In genomic region chr17:41475421-41475820, GRCh38 we compare ENCODE assay signal across 37 cellular contexts. TPM values are rescaled to one million over a fixed set of nuclear protein-coding genes. Genes with fewer than 3 reads are reported as not detected.
"Had no signal": no experiment of that assay in that cellular context is flagged by ENCODE, and none has a peak within 500 bp of the region (broad histone marks: within the 10 kb centered on the region; RNA-seq: fewer than 3 reads in every experiment).

No MANE protein-coding gene starts in this region.

- H3K4me3 ChIP-seq: adrenal gland, body of pancreas, breast epithelium had no signal

- DNase-seq: activated B cell treated with CpG ODN at 0.5 μM for 24 hours; activated CD4-positive, alpha-beta memory T cell treated with anti-CD3 and anti-CD28 coated beads for 36 hours; activated CD4-positive, alpha-beta T cell treated with anti-CD3 and anti-CD28 coated beads for 36 hours; activated CD4-positive, alpha-beta T cell treated with anti-CD3 and anti-CD28 coated beads, Interleukin-2, amount 10 ng/mL, durations not matched to agents 24 days and 14 days; activated CD4-positive, alpha-beta T cell treated with anti-CD3 and anti-CD28 coated beads, Interleukin-2, amount 50 U/mL, for 1 hour; activated CD4-positive, alpha-beta T cell treated with anti-CD3 and anti-CD28 coated beads, Interleukin-2, amount 50 U/mL, for 4 hours; activated CD4-positive, CD25-positive, alpha-beta regulatory T cell treated with anti-CD3 and anti-CD28 coated beads, Interleukin-2, amount 50 U/mL, for 72 hours; activated CD8-positive, alpha-beta memory T cell treated with anti-CD3 and anti-CD28 coated beads, Interleukin-2, amount 50 U/mL, for 4 hours; activated CD8-positive, alpha-beta T cell treated with anti-CD3 and anti-CD28 coated beads for 36 hours; activated effector memory CD4-positive, alpha-beta T cell treated with anti-CD3 and anti-CD28 coated beads, Interleukin-2, amount 50 U/mL, for 16 hours; activated gamma-delta T cell treated with Interleukin-2 at 50 U/mL for 16 hours; activated naive CD4-positive, alpha-beta T cell; activated naive CD4-positive, alpha-beta T cell treated with anti-CD3 and anti-CD28 coated beads for 36 hours; activated naive CD4-positive, alpha-beta T cell treated with anti-CD3 and anti-CD28 coated beads, Interleukin-2, amount 50 U/mL, for 16 hours; activated naive CD8-positive, alpha-beta T cell treated with anti-CD3 and anti-CD28 coated beads for 36 hours; activated T-cell treated with anti-CD3 and anti-CD28 coated beads for 4 hours; activated T-cell treated with anti-CD3 and anti-CD28 coated beads, Interleukin-2, amount 50 U/mL, for 1 hour; activated T-cell treated with anti-CD3 and anti-CD28 coated beads, Interleukin-2, amount 50 U/mL, for 4 hours; activated T-cell treated with anti-CD3 and anti-CD28 coated beads, Interleukin-2, amount 50 U/mL, for 72 hours; adrenal gland; amniotic stem cell; aorta; body of pancreas; brain microvascular endothelial cell; central memory CD4-positive, alpha-beta T cell; SW 1271; T-helper 1 cell; T-helper 2 cell; T-helper 9 cell had no signal

- H3K27me3 ChIP-seq: adrenal gland, body of pancreas, brain microvascular endothelial cell, breast epithelium had no signal

- H3K4me1 ChIP-seq: adrenal gland, body of pancreas, breast epithelium had no signal

- H3K36me3 ChIP-seq: adrenal gland, brain microvascular endothelial cell, breast epithelium had no signal

- ATAC-seq: activated CD4-positive, alpha-beta T cell treated with anti-CD3 and anti-CD28 coated beads for 36 hours; activated CD8-positive, alpha-beta T cell treated with anti-CD3 and anti-CD28 coated beads for 36 hours; activated naive CD4-positive, alpha-beta T cell treated with anti-CD3 and anti-CD28 coated beads, Interleukin-2, amount 50 U/mL, for 72 hours; activated T-cell treated with anti-CD3 and anti-CD28 coated beads, Interleukin-2, amount 50 U/mL, for 4 hours; activated T-cell treated with anti-CD3 and anti-CD28 coated beads, Interleukin-2, amount 50 U/mL, for 72 hours; activated T-helper 17 cell treated with anti-CD3 and anti-CD28 coated beads, Interleukin-2, amount 50 U/mL, for 72 hours; body of pancreas had no signal

- H3K27ac ChIP-seq: adrenal gland, body of pancreas, brain microvascular endothelial cell, breast epithelium, VCaP had no signal

- H3K9me3 ChIP-seq: adrenal gland, body of pancreas had no signal

RNA-seq across cellular contexts. Expression of gene KRT35, which starts 5.5 kb away (rescaled TPM):
- total RNA-seq: activated B cell treated with CpG ODN at 0.5 μM for 24 hours; activated CD4-positive, alpha-beta memory T cell treated with anti-CD3 and anti-CD28 coated beads for 36 hours; activated CD4-positive, alpha-beta T cell treated with anti-CD3 and anti-CD28 coated beads for 36 hours; activated CD4-positive, alpha-beta T cell treated with anti-CD3 and anti-CD28 coated beads, Interleukin-2, amount 10 ng/mL, durations not matched to agents 24 days and 14 days; activated CD8-positive, alpha-beta memory T cell treated with anti-CD3 and anti-CD28 coated beads for 36 hours; activated CD8-positive, alpha-beta T cell treated with anti-CD3 and anti-CD28 coated beads for 36 hours; activated naive CD4-positive, alpha-beta T cell treated with anti-CD3 and anti-CD28 coated beads for 36 hours; activated naive CD4-positive, alpha-beta T cell treated with anti-CD3 and anti-CD28 coated beads, Interleukin-2, amount 50 U/mL, for 72 hours; activated naive CD8-positive, alpha-beta T cell treated with anti-CD3 and anti-CD28 coated beads for 36 hours; activated T-cell treated with anti-CD3 and anti-CD28 coated beads, Interleukin-2, amount 50 U/mL, for 4 hours; activated T-cell treated with anti-CD3 and anti-CD28 coated beads, Interleukin-2, amount 50 U/mL, for 72 hours; activated T-helper 1 cell treated with anti-CD3 and anti-CD28 coated beads, Interleukin-12 subunit alpha, Interleukin-12 subunit beta, Interleukin-2, Interleukin-4 antibody, amounts not matched to agents 30 ng/mL and 10 ng/mL and 1 ng/mL, durations not matched to agents 14 hours and 24 hours and 36 hours; activated T-helper 17 cell treated with anti-CD3 and anti-CD28 coated beads, Interleukin-2, amount 50 U/mL, for 72 hours; adrenal gland; aorta; astrocyte; body of pancreas; breast epithelium; cardiac septum had no signal

RNA-seq across cellular contexts. Expression of gene KRT32, which starts 8.2 kb away (rescaled TPM):
- total RNA-seq: activated B cell treated with CpG ODN at 0.5 μM for 24 hours; activated CD4-positive, alpha-beta memory T cell treated with anti-CD3 and anti-CD28 coated beads for 36 hours; activated CD4-positive, alpha-beta T cell treated with anti-CD3 and anti-CD28 coated beads for 36 hours; activated CD4-positive, alpha-beta T cell treated with anti-CD3 and anti-CD28 coated beads, Interleukin-2, amount 10 ng/mL, durations not matched to agents 24 days and 14 days; activated CD8-positive, alpha-beta memory T cell treated with anti-CD3 and anti-CD28 coated beads for 36 hours; activated CD8-positive, alpha-beta T cell treated with anti-CD3 and anti-CD28 coated beads for 36 hours; activated naive CD4-positive, alpha-beta T cell treated with anti-CD3 and anti-CD28 coated beads for 36 hours; activated naive CD4-positive, alpha-beta T cell treated with anti-CD3 and anti-CD28 coated beads, Interleukin-2, amount 50 U/mL, for 72 hours; activated naive CD8-positive, alpha-beta T cell treated with anti-CD3 and anti-CD28 coated beads for 36 hours; activated T-cell treated with anti-CD3 and anti-CD28 coated beads, Interleukin-2, amount 50 U/mL, for 4 hours; activated T-cell treated with anti-CD3 and anti-CD28 coated beads, Interleukin-2, amount 50 U/mL, for 72 hours; activated T-helper 1 cell treated with anti-CD3 and anti-CD28 coated beads, Interleukin-12 subunit alpha, Interleukin-12 subunit beta, Interleukin-2, Interleukin-4 antibody, amounts not matched to agents 30 ng/mL and 10 ng/mL and 1 ng/mL, durations not matched to agents 14 hours and 24 hours and 36 hours; activated T-helper 17 cell treated with anti-CD3 and anti-CD28 coated beads, Interleukin-2, amount 50 U/mL, for 72 hours; adrenal gland; aorta; astrocyte; body of pancreas had no signal

RNA-seq across cellular contexts. Expression of gene KRT36, which starts 14.3 kb away (rescaled TPM):
- total RNA-seq: activated B cell treated with CpG ODN at 0.5 μM for 24 hours; activated CD4-positive, alpha-beta memory T cell treated with anti-CD3 and anti-CD28 coated beads for 36 hours; activated CD4-positive, alpha-beta T cell treated with anti-CD3 and anti-CD28 coated beads for 36 hours; activated CD4-positive, alpha-beta T cell treated with anti-CD3 and anti-CD28 coated beads, Interleukin-2, amount 10 ng/mL, durations not matched to agents 24 days and 14 days; activated CD8-positive, alpha-beta memory T cell treated with anti-CD3 and anti-CD28 coated beads for 36 hours; activated CD8-positive, alpha-beta T cell treated with anti-CD3 and anti-CD28 coated beads for 36 hours; activated naive CD4-positive, alpha-beta T cell treated with anti-CD3 and anti-CD28 coated beads for 36 hours; activated naive CD4-positive, alpha-beta T cell treated with anti-CD3 and anti-CD28 coated beads, Interleukin-2, amount 50 U/mL, for 72 hours; activated naive CD8-positive, alpha-beta T cell treated with anti-CD3 and anti-CD28 coated beads for 36 hours; activated T-cell treated with anti-CD3 and anti-CD28 coated beads, Interleukin-2, amount 50 U/mL, for 4 hours; activated T-cell treated with anti-CD3 and anti-CD28 coated beads, Interleukin-2, amount 50 U/mL, for 72 hours; activated T-helper 1 cell treated with anti-CD3 and anti-CD28 coated beads, Interleukin-12 subunit alpha, Interleukin-12 subunit beta, Interleukin-2, Interleukin-4 antibody, amounts not matched to agents 30 ng/mL and 10 ng/mL and 1 ng/mL, durations not matched to agents 14 hours and 24 hours and 36 hours; activated T-helper 17 cell treated with anti-CD3 and anti-CD28 coated beads, Interleukin-2, amount 50 U/mL, for 72 hours; aorta; astrocyte; body of pancreas; breast epithelium; cardiac septum had no signal

RNA-seq across cellular contexts. Expression of gene KRT13, which starts 30.0 kb away (rescaled TPM):
- total RNA-seq: activated B cell treated with CpG ODN at 0.5 μM for 24 hours; activated CD4-positive, alpha-beta memory T cell treated with anti-CD3 and anti-CD28 coated beads for 36 hours; activated CD4-positive, alpha-beta T cell treated with anti-CD3 and anti-CD28 coated beads for 36 hours; activated CD4-positive, alpha-beta T cell treated with anti-CD3 and anti-CD28 coated beads, Interleukin-2, amount 10 ng/mL, durations not matched to agents 24 days and 14 days; activated CD8-positive, alpha-beta memory T cell treated with anti-CD3 and anti-CD28 coated beads for 36 hours; activated CD8-positive, alpha-beta T cell treated with anti-CD3 and anti-CD28 coated beads for 36 hours; activated naive CD4-positive, alpha-beta T cell treated with anti-CD3 and anti-CD28 coated beads for 36 hours; activated naive CD4-positive, alpha-beta T cell treated with anti-CD3 and anti-CD28 coated beads, Interleukin-2, amount 50 U/mL, for 72 hours; activated naive CD8-positive, alpha-beta T cell treated with anti-CD3 and anti-CD28 coated beads for 36 hours; activated T-cell treated with anti-CD3 and anti-CD28 coated beads, Interleukin-2, amount 50 U/mL, for 4 hours; activated T-cell treated with anti-CD3 and anti-CD28 coated beads, Interleukin-2, amount 50 U/mL, for 72 hours; activated T-helper 1 cell treated with anti-CD3 and anti-CD28 coated beads, Interleukin-12 subunit alpha, Interleukin-12 subunit beta, Interleukin-2, Interleukin-4 antibody, amounts not matched to agents 30 ng/mL and 10 ng/mL and 1 ng/mL, durations not matched to agents 14 hours and 24 hours and 36 hours; activated T-helper 17 cell treated with anti-CD3 and anti-CD28 coated beads, Interleukin-2, amount 50 U/mL, for 72 hours; aorta; astrocyte; body of pancreas; cardiac septum had no signal

RNA-seq across cellular contexts. Expression of gene KRT38, which starts 34.6 kb away (rescaled TPM):
- total RNA-seq: activated B cell treated with CpG ODN at 0.5 μM for 24 hours; activated CD4-positive, alpha-beta memory T cell treated with anti-CD3 and anti-CD28 coated beads for 36 hours; activated CD4-positive, alpha-beta T cell treated with anti-CD3 and anti-CD28 coated beads for 36 hours; activated CD4-positive, alpha-beta T cell treated with anti-CD3 and anti-CD28 coated beads, Interleukin-2, amount 10 ng/mL, durations not matched to agents 24 days and 14 days; activated CD8-positive, alpha-beta memory T cell treated with anti-CD3 and anti-CD28 coated beads for 36 hours; activated CD8-positive, alpha-beta T cell treated with anti-CD3 and anti-CD28 coated beads for 36 hours; activated naive CD4-positive, alpha-beta T cell treated with anti-CD3 and anti-CD28 coated beads for 36 hours; activated naive CD4-positive, alpha-beta T cell treated with anti-CD3 and anti-CD28 coated beads, Interleukin-2, amount 50 U/mL, for 72 hours; activated naive CD8-positive, alpha-beta T cell treated with anti-CD3 and anti-CD28 coated beads for 36 hours; activated T-cell treated with anti-CD3 and anti-CD28 coated beads, Interleukin-2, amount 50 U/mL, for 4 hours; activated T-cell treated with anti-CD3 and anti-CD28 coated beads, Interleukin-2, amount 50 U/mL, for 72 hours; activated T-helper 1 cell treated with anti-CD3 and anti-CD28 coated beads, Interleukin-12 subunit alpha, Interleukin-12 subunit beta, Interleukin-2, Interleukin-4 antibody, amounts not matched to agents 30 ng/mL and 10 ng/mL and 1 ng/mL, durations not matched to agents 14 hours and 24 hours and 36 hours; activated T-helper 17 cell treated with anti-CD3 and anti-CD28 coated beads, Interleukin-2, amount 50 U/mL, for 72 hours; adrenal gland; aorta; astrocyte; body of pancreas; breast epithelium; cardiac septum had no signal
